In the genomic region with DNA sequence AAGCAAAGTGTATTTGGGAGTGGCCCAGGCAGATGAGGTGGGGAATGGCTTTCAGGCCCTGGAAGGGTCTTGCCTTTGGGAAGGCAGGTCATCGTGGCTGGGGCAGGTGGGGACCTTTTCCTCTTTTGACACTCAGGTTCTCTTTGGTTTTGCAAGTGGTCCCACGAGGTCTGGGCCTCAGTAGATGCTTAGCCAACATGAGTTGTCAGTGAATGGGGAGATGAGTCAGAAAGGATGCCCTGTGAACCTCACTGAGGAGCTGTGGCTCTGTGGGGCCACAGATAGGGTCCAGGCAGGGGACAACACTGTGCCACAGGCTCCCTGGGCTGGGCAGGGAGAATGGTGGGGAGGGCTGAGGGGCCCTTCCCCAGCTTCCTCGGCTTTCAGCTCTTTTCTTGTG, we compare ENCODE assay signal across 23 cellular contexts. TPM values are rescaled to one million over a fixed set of nuclear protein-coding genes. Genes with fewer than 3 reads are reported as not detected.
A peak's percentile ranks its signal among the peaks of the same experiment; 100 is the strongest.
DNase-seq lines count a peak whose midpoint lies in the region; ATAC-seq, FAIRE-seq and TF ChIP-seq lines count a peak whose summit lies in the region.
"Had no signal": no experiment of that assay in that cellular context is flagged by ENCODE, and none has a peak within 500 bp of the region (broad histone marks: within the 10 kb centered on the region; RNA-seq: fewer than 3 reads in every experiment).

No MANE protein-coding gene starts in this region.

- H3K27me3 ChIP-seq in IMR-90 (ENCODE audit: control insufficient read depth, insufficient read depth, low read length) (no peaks in the 10 kb centered on the region), H1 (replicated peaks in 1 of 4; ENCODE audit: control insufficient read depth in 3 of 4, extremely low read depth in 1 of 4, insufficient read depth in 3 of 4, low read length in 3 of 4) (no peaks in the 10 kb centered on the region), muscle layer of duodenum (ENCODE audit: low read depth, low read length) (no peaks in the 10 kb centered on the region), tibial nerve (no peaks in the 10 kb centered on the region)
- H3K27me3 ChIP-seq: left lung, upper lobe of left lung had no signal

- peaks cover 20% of the 10 kb centered on the region for H3K4me1 ChIP-seq in IMR-90 (ENCODE audit: control insufficient read depth, insufficient read depth, low read length)
- H3K4me1 ChIP-seq in H1 (replicated peaks in 1 of 4; ENCODE audit: control insufficient read depth in 3 of 4, insufficient read depth in 4 of 4, low read length in 3 of 4), result peaks cover 13 to 50% (median 26%) of the 10 kb centered on the region in 4 experiments
- peaks cover 0 to 18% of the 10 kb centered on the region in 2 donors for H3K4me1 ChIP-seq in muscle layer of duodenum (ENCODE audit: control insufficient read depth in 1 of 2, insufficient read depth in 2 of 2, low read length in 2 of 2)
- H3K4me1 ChIP-seq in tibial nerve, result peaks cover 0 to 48% (median 19%) of the 10 kb centered on the region in 4 donors

- H2BK15ac ChIP-seq in IMR-90 (ENCODE audit: low read depth, low read length) (no peak overlapping the region), H1 (ENCODE audit: low read length) (peak overlapping the region; percentile 97; the same call in 1 of the 2 replicates)

- H3K9ac ChIP-seq in IMR-90 (ENCODE audit: low read depth, low read length) (no peak overlapping the region), H1 (replicated peaks in 1 of 4; ENCODE audit: extremely low read depth in 1 of 4, low read depth in 3 of 4, low read length in 3 of 4) (no peak overlapping the region)

- H3K4me2 ChIP-seq in IMR-90 (ENCODE audit: low read depth, low read length) (no peak overlapping the region), H1 (ENCODE audit: insufficient read depth in 1 of 2, low read depth in 2 of 2, low read length in 2 of 2) (peak overlapping the region; percentile 30 to 36; a peak in 3 of 4 replicates)

- CTCF ChIA-PET in IMR-90 (lab: Yijun Ruan, JAX), result no interaction called here
- CTCF ChIA-PET in H1 (lab: Charles Lee; ENCODE audit: partially characterized antibody), result interaction anchor here (1.3 to 86.2 kb wide), 8 partner anchors 9 to 81 kb away, joined by 3 to 1640 read pairs (median 10); no protein-coding TSS in a partner anchor

- no peak for TF ChIP-seq CTCF in IMR-90 (conservative IDR thresholded peaks at IDR 0.05; ENCODE audit: low read depth, low read length)
- no peak for TF ChIP-seq CTCF in H1 (IDR thresholded peaks at IDR 0.05; ENCODE audit: control extremely low read depth in 1 of 3, insufficient read depth in 1 of 3, low read depth in 1 of 3, low read length in 3 of 3)
- TF ChIP-seq CTCF in tibial nerve (IDR thresholded peaks at IDR 0.05), result no peak

- no peak overlapping the region for H2BK120ac ChIP-seq in IMR-90 (ENCODE audit: low read depth, low read length)
- H2BK120ac ChIP-seq in H1 (replicated peaks; ENCODE audit: low read depth, low read length), result peak overlapping the region; percentile 80

- H3K4ac ChIP-seq in IMR-90 (ENCODE audit: low read depth, low read length) (no peak overlapping the region), H1 (replicated peaks; ENCODE audit: insufficient read length, low read depth, low read length) (peak overlapping the region; percentile 65)

- H4K20me1 ChIP-seq in IMR-90 (ENCODE audit: insufficient read depth, low read length) (peaks cover 4% of the 10 kb centered on the region; the same call in 1 of the 2 replicates), H1 (replicated peaks in 1 of 2; ENCODE audit: control insufficient read depth in 1 of 2, insufficient read depth in 2 of 2, low read length in 2 of 2) (peaks cover 2 to 16% of the 10 kb centered on the region in 2 experiments)

- intact Hi-C loops in IMR-90 (cut with micrococcal nuclease), result no loop called here

- in situ Hi-C loops in IMR-90 (cut with MboI; ENCODE audit: low sequenced_read_pairs), result no loop called here

- H3K9me3 ChIP-seq in IMR-90 (ENCODE audit: control insufficient read depth, insufficient read depth, low read length) (no peaks in the 10 kb centered on the region), H1 (ENCODE audit: insufficient read depth in 2 of 2, low read depth in 1 of 2, low read length in 1 of 2) (no peaks in the 10 kb centered on the region), muscle layer of duodenum (ENCODE audit: control insufficient read depth in 1 of 2, low read length in 2 of 2) (no peaks in the 10 kb centered on the region), tibial nerve (no peaks in the 10 kb centered on the region)
- H3K9me3 ChIP-seq: left lung, upper lobe of left lung had no signal

- TF ChIP-seq EP300 in H1 (IDR thresholded peaks at IDR 0.05; ENCODE audit: borderline replicate concordance in 1 of 2, low read depth in 2 of 2, low read length in 2 of 2), result no peak
- no peak for TF ChIP-seq EP300 in tibial nerve (IDR thresholded peaks at IDR 0.05)

- H3K79me2 ChIP-seq in H1 (ENCODE audit: control insufficient read depth in 1 of 2, insufficient read depth in 2 of 2, low read length in 2 of 2), result peaks cover 3 to 93% of the 10 kb centered on the region in 2 experiments

- FAIRE-seq in H1 (lab: Jason Lieb, UNC), result no peak
- FAIRE-seq: GM12892 had no signal

- no CpG with 5 or more reads among the region's 3 CpGs for WGBS in IMR-90 (ENCODE audit: extremely low coverage in 2 of 2, insufficient read length in 1 of 2), 2 experiments
- WGBS in H1 (ENCODE audit: extremely low coverage in 1 of 2, insufficient coverage in 1 of 2, insufficient read length in 1 of 2, insufficient replicate concordance in 2 of 2, low coverage in 1 of 2, low lambda C conversion rate in 2 of 2, missing lambda C conversion rate in 1 of 2), 2 experiments, result 69% methylated on average over 3 of the region's 3 CpGs; no CpG with 5 or more reads in 1 of the 2 experiments
- WGBS in tibial nerve, 2 donors, result 55 to 62% methylated on average over 3 of the region's 3 CpGs

- no peaks in the 10 kb centered on the region for H3K36me3 ChIP-seq in IMR-90 (ENCODE audit: control insufficient read depth, insufficient read depth, low read length)
- no peaks in the 10 kb centered on the region for H3K36me3 ChIP-seq in H1 (ENCODE audit: control insufficient read depth in 2 of 4, insufficient read depth in 4 of 4, low read length in 3 of 4)
- H3K36me3 ChIP-seq in muscle layer of duodenum (ENCODE audit: control insufficient read depth in 1 of 2, insufficient read depth in 2 of 2, low read length in 2 of 2), result no peaks in the 10 kb centered on the region
- no peaks in the 10 kb centered on the region for H3K36me3 ChIP-seq in tibial nerve
- H3K36me3 ChIP-seq: left lung, upper lobe of left lung had no signal

- DNase-seq in IMR-90 (no peak), H1 (ENCODE audit: low read depth in 1 of 2, low spot score in 2 of 2) (no peak), tibial nerve (ENCODE audit: low spot score in 2 of 2) (no peak), glomerular visceral epithelial cell (ENCODE audit: extremely low spot score) (no peak)
- DNase-seq: activated CD4-positive, alpha-beta T cell treated with anti-CD3 and anti-CD28 coated beads, Interleukin-2, amount 50 U/mL, for 4 hours; activated gamma-delta T cell treated with Interleukin-2 at 50 U/mL for 16 hours; activated T-cell treated with anti-CD3 and anti-CD28 coated beads, Interleukin-2, amount 50 U/mL, for 48 hours; KBM-7; left lung; naive B cell; NCI-H1105; NCI-H1930; NCI-H524 treated with DMSO at 0.1 percent for 48 hours; NK-92 treated with Interleukin-12 subunit alpha and Interleukin-12 subunit beta, amount 100 ng/mL, for 24 hours; stimulated activated CD4-positive, alpha-beta T cell treated with anti-CD3 and anti-CD28 coated beads, Interleukin-4, amount 100 ng/mL, for 1 hour; T-helper 1 cell; upper lobe of left lung had no signal

- TF ChIP-seq RAD21 in IMR-90 (IDR thresholded peaks at IDR 0.05; ENCODE audit: low read length) (no peak), H1 (IDR thresholded peaks at IDR 0.05 in 1 of 2, conservative IDR thresholded peaks at IDR 0.05 in 1 of 2; ENCODE audit: low read depth in 2 of 2, low read length in 2 of 2) (no peak)

- H4K8ac ChIP-seq in IMR-90 (ENCODE audit: low read depth in 2 of 2, low read length in 2 of 2), result no peak overlapping the region
- peak overlapping the region; percentile 63; the same call in 1 of the 2 replicates for H4K8ac ChIP-seq in H1 (ENCODE audit: extremely low read depth, insufficient read depth, low read length)

- no peak overlapping the region for H2AFZ ChIP-seq in IMR-90 (replicated peaks; ENCODE audit: low read length, poor library complexity)
- no peak overlapping the region for H2AFZ ChIP-seq in H1 (ENCODE audit: low read length)

- H3K27ac ChIP-seq in IMR-90 (ENCODE audit: insufficient read depth, low read length), result no peak overlapping the region
- H3K27ac ChIP-seq in H1 (ENCODE audit: low read depth, low read length), result no peak overlapping the region
- peak overlapping the region; percentile 61 for H3K27ac ChIP-seq in muscle layer of duodenum (ENCODE audit: low read length)
- peak overlapping the region in 3 of 4 donors; percentile 77 to 96 (median 95) for H3K27ac ChIP-seq in tibial nerve
- H3K27ac ChIP-seq: left lung, SK-N-MC had no signal

- H2BK20ac ChIP-seq in IMR-90 (ENCODE audit: low read depth, low read length) (no peak overlapping the region), H1 (ENCODE audit: low read length) (peak overlapping the region; percentile 48; the same call in 1 of the 2 replicates)

- POLR2A ChIA-PET in IMR-90 (lab: Charles Lee; ENCODE audit: unreplicated experiment) (no interaction called here), H1 (lab: Charles Lee; ENCODE audit: partially characterized antibody) (interaction anchor here (1.0 to 4.5 kb wide), 7 partner anchors 8 to 56 kb away, joined by 3 to 24 read pairs (median 5); partner anchors contain the start of gene ARHGEF10L)

- H2AK5ac ChIP-seq in IMR-90 (ENCODE audit: low read depth, low read length) (no peak overlapping the region), H1 (ENCODE audit: low read depth, low read length) (peak overlapping the region; percentile 98)

- no peak overlapping the region for H4K5ac ChIP-seq in IMR-90 (ENCODE audit: low read depth, low read length)
- H4K5ac ChIP-seq in H1 (ENCODE audit: insufficient read length, low read depth, low read length), result peak overlapping the region; percentile 6

- ATAC-seq in IMR-90 (ENCODE audit: low read depth), result no peak
- no peak for ATAC-seq in HG02610 (IDR thresholded peaks at IDR 0.05; ENCODE audit: unreplicated experiment)
- no peak for ATAC-seq in HG03432 (IDR thresholded peaks at IDR 0.05; ENCODE audit: unreplicated experiment)
- no peak for ATAC-seq in GM19328 (IDR thresholded peaks at IDR 0.05; ENCODE audit: unreplicated experiment)
- ATAC-seq: left lung had no signal

- H4K91ac ChIP-seq in IMR-90 (ENCODE audit: insufficient read depth, low read depth, low read length) (no peak overlapping the region), H1 (replicated peaks; ENCODE audit: insufficient read length, low read length) (peak overlapping the region; percentile 61)

- TF ChIP-seq POLR2A in IMR-90 (IDR thresholded peaks at IDR 0.05; ENCODE audit: low read depth, low read length) (no peak), H1 (IDR thresholded peaks at IDR 0.05; ENCODE audit: control extremely low read depth in 1 of 2, low read depth in 2 of 2, low read length in 2 of 2) (no peak), tibial nerve (IDR thresholded peaks at IDR 0.05) (no peak)

- 0 out of 2 replicates have a peak overlapping the region, but pooled peaks have one; percentile 37 for H3K14ac ChIP-seq in IMR-90 (replicated peaks; ENCODE audit: low read depth, low read length)
- no peak overlapping the region for H3K14ac ChIP-seq in H1 (ENCODE audit: insufficient read length)

- peaks cover 42 to 79% of the 10 kb centered on the region in 2 experiments for H3K79me1 ChIP-seq in IMR-90 (ENCODE audit: low read depth in 1 of 2, low read length in 2 of 2)
- H3K79me1 ChIP-seq in H1 (ENCODE audit: low read depth, low read length), result peaks cover 38% of the 10 kb centered on the region

- peaks cover 5% of the 10 kb centered on the region; the same call in 1 of the 2 replicates for H3K23me2 ChIP-seq in H1 (ENCODE audit: low read depth, low read length)

- dilution Hi-C loops in IMR-90 (cut with HindIII; ENCODE audit: low sequenced_read_pairs, unreplicated experiment), result no loop called here

- no TSS peak for BruUV-seq in IMR-90 (replicated peaks; lab: Mats Ljungman, UMichigan)

- H3K18ac ChIP-seq in IMR-90 (ENCODE audit: low read depth, low read length) (no peak overlapping the region), H1 (ENCODE audit: extremely low read depth, low read length) (no peak overlapping the region)

- H2AK9ac ChIP-seq in IMR-90 (replicated peaks; ENCODE audit: low read depth, low read length, poor library complexity), result peak overlapping the region; percentile 60

- H3K23ac ChIP-seq in IMR-90 (ENCODE audit: low read depth, low read length) (no peak overlapping the region), H1 (ENCODE audit: insufficient read length) (no peak overlapping the region)

- peak overlapping the region; percentile 92; the same call in 1 of the 2 replicates for H2BK12ac ChIP-seq in H1 (ENCODE audit: low read depth, low read length)

- H3K4me3 ChIP-seq in IMR-90 (ENCODE audit: insufficient read depth, low read depth, low read length) (no peak overlapping the region), H1 (ENCODE audit: extremely low read depth in 1 of 4, insufficient read depth in 2 of 4, low read depth in 3 of 4, low read length in 4 of 4) (no peak overlapping the region), muscle layer of duodenum (ENCODE audit: low read depth in 1 of 2, low read length in 2 of 2) (no peak overlapping the region), tibial nerve (no peak overlapping the region)
- H3K4me3 ChIP-seq: left lung, SK-N-MC, upper lobe of left lung had no signal

- H2BK5ac ChIP-seq in IMR-90 (ENCODE audit: low read depth, low read length, poor library complexity, severe bottlenecking) (no peak overlapping the region), H1 (ENCODE audit: low read depth, low read length) (peak overlapping the region; percentile 82; the same call in 1 of the 2 replicates)

- peaks cover 14% of the 10 kb centered on the region for H3K9me1 ChIP-seq in IMR-90 (ENCODE audit: insufficient read depth, low read length)

- no peak overlapping the region for H3K56ac ChIP-seq in IMR-90 (ENCODE audit: extremely low read depth, insufficient read depth, low read length)
- H3K56ac ChIP-seq in H1 (replicated peaks; ENCODE audit: insufficient read length, low read depth, low read length), result no peak overlapping the region

RNA-seq across cellular contexts. Expression of gene ARHGEF10L, which starts 19.0 kb away (rescaled TPM):
- total RNA-seq in IMR-90 (2012; rRNA removed) (4.8 and 5.0 TPM in 2 replicates), tibial nerve (10 to 100 TPM; 38.5 to 73.8 (median 41.7) TPM)
- polyA plus RNA-seq in IMR-90 (2012; rRNA removed) (12.4 and 14.5 TPM in 2 replicates), H1 (2011; rRNA removed) (33.6 and 55.3 TPM in 2 replicates)
- polyA plus RNA-seq in IMR-90 (2012; cell fraction: cytosol; rRNA removed), result 7.7 and 12.8 TPM in 2 replicates
- 23.3 and 59.8 TPM in 2 replicates for polyA plus RNA-seq in IMR-90 (2012; cell fraction: nucleus; rRNA removed; ENCODE audit: low replicate concordance)
- total RNA-seq in H1 (2021; fragmentation: NEBNext Ultra II Directional; extraction: Animal tissue kit (Norgen Biotek cat#: 25700)), result 38.0 and 39.6 TPM in 2 replicates
- polyA plus RNA-seq in H1 (2011; cell fraction: cytosol; rRNA removed), result 43.2 TPM
- 171 TPM for polyA plus RNA-seq in H1 (2011; cell fraction: nucleus; rRNA removed)
- 23.6 to 37.7 TPM (median 33.8 TPM) in 4 replicates for polyA plus RNA-seq in H1 (2012, experiment 1 of 2)
- 27.2 TPM for polyA plus RNA-seq in H1 (2012, experiment 2 of 2)
- 17.0 TPM for polyA plus RNA-seq in H1 (2013, experiment 1 of 2)
- 16.9 TPM for polyA plus RNA-seq in H1 (2013, experiment 2 of 2)
- polyA minus RNA-seq in H1 (2011; rRNA and poly(A)+ RNA removed), result 46.7 and 47.4 TPM in 2 replicates
- 33.8 TPM for polyA minus RNA-seq in H1 (2011; cell fraction: cytosol; rRNA and poly(A)+ RNA removed)
- 74.8 TPM for polyA minus RNA-seq in H1 (2011; cell fraction: nucleus; rRNA and poly(A)+ RNA removed)

Comparison
In these comparisons a context has a peak if more than half of its experiments do, and no peak if none do; other contexts are left out.
1. H3K27ac ChIP-seq: peak in muscle layer of duodenum (single experiment) and tibial nerve (3 of 4); none in IMR-90 (single experiment) and H1 (single experiment).